Comparison of ENCODE assay signal across 17 cellular contexts in the genomic region with DNA sequence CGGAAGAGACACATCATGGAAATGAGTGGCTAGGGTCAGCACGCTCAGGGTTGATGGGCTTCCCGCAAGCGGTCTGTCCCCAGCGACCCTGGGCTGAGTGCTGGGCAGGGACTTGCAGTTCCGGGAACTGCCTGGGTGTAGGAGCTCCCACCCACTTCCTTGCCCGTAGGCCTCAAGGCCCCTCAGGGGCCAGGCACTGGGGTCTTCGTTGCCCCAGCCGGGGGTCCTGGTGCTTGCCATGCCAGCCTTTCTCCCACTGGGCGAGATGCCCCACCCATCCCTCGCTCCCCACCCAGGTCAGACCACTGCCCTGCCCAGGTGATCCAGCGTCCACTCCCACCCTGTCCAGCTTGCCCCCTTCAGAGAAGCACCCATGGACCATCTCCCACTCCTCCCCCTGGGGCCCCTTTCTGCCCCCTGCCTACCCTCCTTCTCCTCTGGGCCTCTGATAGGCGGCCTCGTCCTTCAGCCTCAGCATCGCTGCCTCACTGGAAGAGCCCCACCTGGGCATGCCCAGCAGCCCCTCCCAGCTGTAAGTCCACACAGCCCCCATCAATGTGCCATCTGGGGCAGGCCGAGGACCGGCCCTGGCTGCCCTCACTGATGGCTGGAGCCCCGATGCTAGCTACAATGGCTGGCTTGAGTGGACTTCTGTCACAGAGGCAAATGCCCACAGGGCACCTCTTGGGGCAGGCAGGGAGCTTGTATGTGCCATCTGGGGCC. TPM values are rescaled to one million over a fixed set of nuclear protein-coding genes. Genes with fewer than 3 reads are reported as not detected.
DNase-seq lines count a peak whose midpoint lies in the region; ATAC-seq, FAIRE-seq and TF ChIP-seq lines count a peak whose summit lies in the region.
"Had no signal": no experiment of that assay in that cellular context is flagged by ENCODE, and none has a peak within 500 bp of the region (broad histone marks: within the 10 kb centered on the region; RNA-seq: fewer than 3 reads in every experiment).

No MANE protein-coding gene starts in this region.

- FAIRE-seq in H54 (lab: Jason Lieb, UNC): no peak
- FAIRE-seq: HepG2 had no signal

- H3K9me3 ChIP-seq in esophagus (ENCODE audit: control insufficient read depth in 2 of 2, insufficient read depth in 1 of 2, low read depth in 1 of 2, low read length in 1 of 2): no peaks in the 10 kb centered on the region
- no peaks in the 10 kb centered on the region for H3K9me3 ChIP-seq in skeletal muscle satellite cell (replicated peaks; ENCODE audit: low read length)
- H3K9me3 ChIP-seq: BLaER1, MG63 had no signal

- peak overlapping the region; percentile 4 for H3K4me2 ChIP-seq in skeletal muscle satellite cell (ENCODE audit: low read length)
- H3K4me2 ChIP-seq: BLaER1 had no signal

- H3K27me3 ChIP-seq in esophagus (ENCODE audit: control insufficient read depth in 1 of 2, insufficient read depth in 2 of 2, low read length in 2 of 2): no peaks in the 10 kb centered on the region
- no peaks in the 10 kb centered on the region for H3K27me3 ChIP-seq in skeletal muscle satellite cell (ENCODE audit: control insufficient read depth, insufficient read depth, low read length)
- H3K27me3 ChIP-seq: BLaER1, MG63 had no signal

- DNase-seq in H54 (ENCODE audit: insufficient read length, low spot score) (peak; percentile 65), HPDE6-E6E7 (ENCODE audit: extremely low spot score) (peak; percentile 92), foreskin melanocyte (no peak)
- DNase-seq in activated effector memory CD4-positive, alpha-beta T cell treated with anti-CD3 and anti-CD28 coated beads, Interleukin-2, amount 50 U/mL, for 16 hours: no peak
- DNase-seq: CD8-positive, alpha-beta T cell; DMS79; NCI-H1092 treated with DMSO at 0.1 percent for 48 hours; NCI-H187; NCI-H524 treated with DMSO at 0.1 percent for 48 hours; Right ventricle myocardium superior had no signal

- peaks cover 3 to 28% of the 10 kb centered on the region in 2 donors for H3K36me3 ChIP-seq in esophagus (ENCODE audit: control insufficient read depth in 2 of 2, insufficient read depth in 2 of 2, low read length in 1 of 2)
- peaks cover 41% of the 10 kb centered on the region for H3K36me3 ChIP-seq in skeletal muscle satellite cell (ENCODE audit: insufficient read depth, low read length)

- ATAC-seq in HG02885 (IDR thresholded peaks at IDR 0.05; ENCODE audit: poor library complexity, unreplicated experiment): no peak
- ATAC-seq: CD8-positive, alpha-beta T cell; HepG2 had no signal

- H3K4me1 ChIP-seq in esophagus (ENCODE audit: control insufficient read depth in 2 of 2, insufficient read depth in 2 of 2, low read length in 1 of 2) (peaks cover 5 to 35% of the 10 kb centered on the region in 2 donors), skeletal muscle satellite cell (ENCODE audit: control insufficient read depth, insufficient read depth, low read length) (peaks cover 25% of the 10 kb centered on the region)

- no peak for TF ChIP-seq POLR2A in H54 (IDR thresholded peaks at IDR 0.05; ENCODE audit: low read depth, low read length)

- H3K4me3 ChIP-seq in esophagus (ENCODE audit: low read depth in 1 of 2, low read length in 2 of 2) (no peak overlapping the region), skeletal muscle satellite cell (ENCODE audit: low read length) (no peak overlapping the region)
- H3K4me3 ChIP-seq: BLaER1, MG63, SK-N-MC had no signal

- WGBS in esophagus, 2 donors: 80 to 84% methylated on average over 14 to 18 of the region's 18 CpGs

- H3K27ac ChIP-seq in esophagus (ENCODE audit: low read depth in 2 of 2, low read length in 1 of 2): peak overlapping the region; percentile 49 to 80
- H3K27ac ChIP-seq: BLaER1, SK-N-MC had no signal

- no peak overlapping the region for H3K9ac ChIP-seq in skeletal muscle satellite cell (ENCODE audit: low read depth, low read length)
- H3K9ac ChIP-seq: BLaER1 had no signal

RNA-seq across cellular contexts. Expression of a gene that starts 17.8 kb away (rescaled TPM):
- 10 to 100 TPM; 14.1 to 21.6 TPM for polyA plus RNA-seq in esophagus
- total RNA-seq in skeletal muscle satellite cell (2012; rRNA removed): 22.3 and 23.6 TPM in 2 replicates

RNA-seq across cellular contexts. Expression of a gene that starts 41.3 kb away (rescaled TPM):
- 1 to 10 TPM; 9.5 to 9.8 TPM for polyA plus RNA-seq in esophagus
- 43.0 and 50.2 TPM in 2 replicates for total RNA-seq in skeletal muscle satellite cell (2012; rRNA removed)

RNA-seq across cellular contexts. Expression of a gene that starts 45.6 kb away (rescaled TPM):
- 1 to 10 TPM; 3.4 to 5.5 TPM for polyA plus RNA-seq in esophagus
- total RNA-seq in skeletal muscle satellite cell (2012; rRNA removed): 2.8 and 6.6 TPM in 2 replicates

RNA-seq across cellular contexts. Expression of a gene that starts 53.7 kb away (rescaled TPM):
- polyA plus RNA-seq in esophagus: 100 to 1,000 TPM in 1 of 2 donors, 10 to 100 TPM in 1; 49.2 to 136 TPM
- total RNA-seq in skeletal muscle satellite cell (2012; rRNA removed): 325 and 449 TPM in 2 replicates

RNA-seq across cellular contexts. Expression of a gene that starts 54.8 kb away (rescaled TPM):
- 10 to 100 TPM; 41.1 to 77.1 TPM for polyA plus RNA-seq in esophagus
- 34.2 and 43.9 TPM in 2 replicates for total RNA-seq in skeletal muscle satellite cell (2012; rRNA removed)

Comparison
In these comparisons a context has a peak if more than half of its experiments do, and no peak if none do; other contexts are left out.
1. DNase-seq: peak in H54 (single experiment) and HPDE6-E6E7 (single experiment); none in activated effector memory CD4-positive, alpha-beta T cell treated with anti-CD3 and anti-CD28 coated beads, Interleukin-2, amount 50 U/mL, for 16 hours (single experiment) and foreskin melanocyte (single experiment).